Comparison of ENCODE assay signal across 17 cellular contexts in genomic region chr15:25239471-25240345, GRCh38.
"Had no signal": no experiment of that assay in that cellular context is flagged by ENCODE, and none has a peak within 500 bp of the region (broad histone marks: within the 10 kb centered on the region; RNA-seq: fewer than 3 reads in every experiment).

No MANE protein-coding gene starts in this region.

- H3K36me3 ChIP-seq: breast epithelium, gastrocnemius medialis, heart right ventricle, thyroid gland, vagina had no signal

- H3K4me3 ChIP-seq: breast epithelium, gastrocnemius medialis, heart right ventricle, thyroid gland, vagina had no signal

- H3K9me3 ChIP-seq: gastrocnemius medialis, thyroid gland, vagina had no signal

- H3K4me1 ChIP-seq: breast epithelium, gastrocnemius medialis, heart right ventricle, thyroid gland, vagina had no signal

- H3K27me3 ChIP-seq: breast epithelium, gastrocnemius medialis, heart right ventricle, thyroid gland, vagina had no signal

- ATAC-seq: gastrocnemius medialis; heart right ventricle; left lobe of liver; stimulated activated memory B cell treated with anti-CD40 and anti-IgM and Interleukin-4, amounts not matched to agents 10 μg/mL and 1 μg/mL and 100 μg/mL, for 72 hours had no signal

- DNase-seq: activated B cell treated with CpG ODN at 0.5 μM for 24 hours; activated CD4-positive, alpha-beta T cell treated with anti-CD3 and anti-CD28 coated beads, Interleukin-2, amount 10 ng/mL, durations not matched to agents 7 days and 5 days; activated naive CD4-positive, alpha-beta T cell; activated naive CD8-positive, alpha-beta T cell treated with anti-CD3 and anti-CD28 coated beads, Interleukin-2, amount 10 ng/mL, durations not matched to agents 7 days and 5 days; anterior cingulate cortex; erythroblast; mesendoderm; occipital lobe; stimulated activated CD4-positive, alpha-beta T cell treated with anti-CD3 and anti-CD28 coated beads, Interleukin-2, amount 100 ng/mL, for 48 hours; SW 1271 had no signal

- H3K27ac ChIP-seq: breast epithelium, gastrocnemius medialis, heart right ventricle, thyroid gland, vagina had no signal
